In the genomic region with DNA sequence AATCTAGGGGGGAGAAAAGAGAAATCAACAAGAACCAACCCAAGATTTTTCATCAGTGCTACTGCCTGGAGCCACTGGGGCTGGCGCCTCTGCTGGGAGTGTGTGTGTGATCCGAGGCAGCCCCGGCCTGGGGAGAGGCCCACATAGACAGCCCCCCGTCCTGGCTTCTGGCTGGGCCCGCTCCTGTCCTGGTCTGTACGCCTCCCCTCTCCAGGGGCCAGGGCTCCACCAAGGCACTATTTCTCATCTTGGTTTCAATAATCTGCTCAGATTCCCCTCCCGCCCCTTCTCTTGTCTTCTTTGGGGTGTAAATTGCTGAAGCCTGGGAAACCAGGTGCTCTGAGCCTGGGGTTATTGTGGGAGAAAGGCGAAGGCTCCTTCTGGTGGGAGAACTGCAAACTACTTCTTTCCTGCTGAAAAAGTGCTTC, we compare ENCODE assay signal across 9 cellular contexts. TPM values are rescaled to one million over a fixed set of nuclear protein-coding genes. Genes with fewer than 3 reads are reported as not detected.
DNase-seq lines count a peak whose midpoint lies in the region; TF ChIP-seq lines count a peak whose summit lies in the region.
"Had no signal": no experiment of that assay in that cellular context is flagged by ENCODE, and none has a peak within 500 bp of the region (broad histone marks: within the 10 kb centered on the region; RNA-seq: fewer than 3 reads in every experiment).

No MANE protein-coding gene starts in this region.

- 52% methylated on average over 4 of the region's 8 CpGs for WGBS in mesenchymal stem cell
- WGBS in thyroid gland, 2 donors = 72 to 75% methylated on average over 7 to 8 of the region's 8 CpGs

- peak overlapping the region; percentile 44 for H2AK5ac ChIP-seq in mesenchymal stem cell (ENCODE audit: low read length, severe bottlenecking)

- H3K4me2 ChIP-seq in Loucy (ENCODE audit: low read depth, low read length, poor library complexity, severe bottlenecking) (peak overlapping the region; percentile 79), mesenchymal stem cell (ENCODE audit: low read length, poor library complexity, severe bottlenecking) (no peak overlapping the region)

- no peaks in the 10 kb centered on the region for H3K9me2 ChIP-seq in Loucy (replicated peaks; ENCODE audit: low read depth, low read length)

- H3K23ac ChIP-seq in mesenchymal stem cell (ENCODE audit: low read length in 2 of 2) = no peak overlapping the region

- H2BK5ac ChIP-seq in mesenchymal stem cell (ENCODE audit: low read depth, low read length, poor library complexity, severe bottlenecking) = no peak overlapping the region

- H3K9me3 Mint-ChIP-seq in chondrocyte (ENCODE audit: low read depth) = no peaks in the 10 kb centered on the region

- peaks cover 26% of the 10 kb centered on the region for H3K79me1 ChIP-seq in mesenchymal stem cell (replicated peaks; ENCODE audit: low read length, poor library complexity, severe bottlenecking)

- peak overlapping the region; percentile 39 for H3K27ac ChIP-seq in mesenchymal stem cell (ENCODE audit: low read length, poor library complexity, severe bottlenecking)
- peak overlapping the region; percentile 79 to 99 (median 98) for H3K27ac ChIP-seq in thyroid gland

- H3K4me3 ChIP-seq in Loucy (ENCODE audit: low read length, poor library complexity, severe bottlenecking) (peak overlapping the region; percentile 81), mesenchymal stem cell (ENCODE audit: insufficient read depth in 1 of 2, low read depth in 1 of 2, low read length in 2 of 2) (peak overlapping the region in 1 of 2 experiments; percentile 72), thyroid gland (replicated peaks in 1 of 3) (no peak overlapping the region)
- H3K4me3 ChIP-seq: mucosa of descending colon had no signal

- no peaks in the 10 kb centered on the region for H3F3A ChIP-seq in Loucy (ENCODE audit: low read depth)

- TF ChIP-seq POLR2A in thyroid gland (IDR thresholded peaks at IDR 0.05) = no peak

- peaks cover 80% of the 10 kb centered on the region for H3K4me1 Mint-ChIP-seq in chondrocyte (ENCODE audit: low read depth)

- DNase-seq in chondrocyte (ENCODE audit: low spot score) (no peak), mesenchymal stem cell (peak; percentile 63), thyroid gland (no peak), DMS79 treated with DMSO at 0.1 percent for 48 hours (lab: John Stamatoyannopoulos, UW) (no peak), NCI-H524 (lab: John Stamatoyannopoulos, UW) (no peak), HuH-7.5 (ENCODE audit: low spot score) (no peak)
- DNase-seq: mucosa of descending colon, NCI-H774 had no signal

- intact Hi-C loops in thyroid gland (cut with DNase I) = no loop called here

- peak overlapping the region; percentile 93 for H3K9ac ChIP-seq in Loucy (ENCODE audit: low read depth, low read length, poor library complexity, severe bottlenecking)
- H3K9ac ChIP-seq in mesenchymal stem cell (ENCODE audit: low read length) = peak overlapping the region; percentile 94

- H3K4me1 ChIP-seq in Loucy (ENCODE audit: insufficient read depth, low read length, poor library complexity, severe bottlenecking) (peaks cover 22% of the 10 kb centered on the region), mesenchymal stem cell (ENCODE audit: control insufficient read depth, insufficient read depth, low read depth, low read length) (peaks cover 61% of the 10 kb centered on the region), thyroid gland (peaks cover 52 to 70% of the 10 kb centered on the region in 2 donors)

- H3K36me3 Mint-ChIP-seq in chondrocyte (ENCODE audit: low read depth) = peaks cover 2% of the 10 kb centered on the region

- H2BK15ac ChIP-seq in mesenchymal stem cell (ENCODE audit: low read depth, poor library complexity, severe bottlenecking) = peak overlapping the region; percentile 91

- peak overlapping the region; percentile 26 for H3K4me3 Mint-ChIP-seq in chondrocyte (ENCODE audit: unreplicated experiment)

- peaks cover 41% of the 10 kb centered on the region for H4K20me1 ChIP-seq in Loucy (ENCODE audit: insufficient read depth, low read length, poor library complexity, severe bottlenecking)

- H3K14ac ChIP-seq in mesenchymal stem cell (ENCODE audit: low read length in 2 of 2) = peak overlapping the region in 1 of 2 experiments; percentile 35

- no peaks in the 10 kb centered on the region for H3K27me3 Mint-ChIP-seq in chondrocyte (ENCODE audit: low read depth)

- H2BK12ac ChIP-seq in mesenchymal stem cell (ENCODE audit: low read length in 2 of 2) = peak overlapping the region; percentile 72 to 98

- no peak overlapping the region for H2BK120ac ChIP-seq in mesenchymal stem cell (ENCODE audit: low read depth, low read length)

- TF ChIP-seq CTCF in Loucy (conservative IDR thresholded peaks at IDR 0.05; ENCODE audit: low read length) = 0 out of 2 replicates have a peak, but pooled peaks have one; percentile 30
- peak; percentile 62 for TF ChIP-seq CTCF in chondrocyte (IDR thresholded peaks at IDR 0.05)
- TF ChIP-seq CTCF in thyroid gland (IDR thresholded peaks at IDR 0.05) = no peak

- no peak overlapping the region for H2AFZ ChIP-seq in Loucy (ENCODE audit: low read length)
- H2AFZ ChIP-seq in mesenchymal stem cell (ENCODE audit: low read depth, low read length) = no peak overlapping the region

- peak overlapping the region; percentile 6 to 85 for H3K4ac ChIP-seq in mesenchymal stem cell (ENCODE audit: low read depth in 1 of 2, low read length in 2 of 2)

- H3K27ac Mint-ChIP-seq in chondrocyte (ENCODE audit: unreplicated experiment) = peak overlapping the region; percentile 97

- H4K8ac ChIP-seq in mesenchymal stem cell (ENCODE audit: low read length) = peak overlapping the region; percentile 85

- H3K9me3 ChIP-seq in Loucy (ENCODE audit: insufficient read depth, low read depth, low read length) (no peaks in the 10 kb centered on the region), mesenchymal stem cell (ENCODE audit: control insufficient read depth, low read length) (no peaks in the 10 kb centered on the region), thyroid gland (no peaks in the 10 kb centered on the region)
- H3K9me3 ChIP-seq: mucosa of descending colon had no signal

- H3K18ac ChIP-seq in mesenchymal stem cell (ENCODE audit: low read depth in 1 of 2, low read length in 2 of 2) = peak overlapping the region; percentile 31 to 91

- H3K27me3 ChIP-seq in Loucy (ENCODE audit: insufficient read depth, low read length, poor library complexity, severe bottlenecking) (no peaks in the 10 kb centered on the region), mesenchymal stem cell (ENCODE audit: control insufficient read depth in 1 of 2, insufficient read depth in 1 of 2, low read length in 2 of 2) (no peaks in the 10 kb centered on the region), thyroid gland (no peaks in the 10 kb centered on the region)

- peak overlapping the region; percentile 92 for H4K91ac ChIP-seq in mesenchymal stem cell (ENCODE audit: low read length)

- H3K79me2 ChIP-seq in Loucy (ENCODE audit: insufficient read depth, low read length) = peaks cover 96% of the 10 kb centered on the region

- H3K36me3 ChIP-seq in Loucy (ENCODE audit: insufficient read depth, low read length) = no peaks in the 10 kb centered on the region; the same call in 1 of the 2 replicates
- peaks cover 0 to 11% of the 10 kb centered on the region in 2 experiments for H3K36me3 ChIP-seq in mesenchymal stem cell (ENCODE audit: control insufficient read depth in 1 of 2, insufficient read depth in 2 of 2, low read depth in 1 of 2, low read length in 2 of 2)
- H3K36me3 ChIP-seq in thyroid gland = no peaks in the 10 kb centered on the region

RNA-seq across cellular contexts. Expression of a gene that starts 7.8 kb away (rescaled TPM):
- total RNA-seq in chondrocyte = 20.6 to 32.3 TPM (median 22.7 TPM) in 3 replicates
- polyA plus RNA-seq in mesenchymal stem cell (2013, experiment 1 of 2) = 8.3 TPM
- polyA plus RNA-seq in mesenchymal stem cell (2013, experiment 2 of 2) = 8.6 TPM
- 10 to 100 TPM; 13.7 to 33.7 (median 23.9) TPM for total RNA-seq in thyroid gland

Comparison
In these comparisons a context has a peak if more than half of its experiments do, and no peak if none do; other contexts are left out.
1. CTCF ChIP-seq: peak in Loucy (single experiment) and chondrocyte (single experiment); none in thyroid gland (0 of 6).